26 cellular contexts compared by ENCODE assay signal in genomic region chr3:17013571-17013970, GRCh38.
A peak's percentile ranks its signal among the peaks of the same experiment; 100 is the strongest.
DNase-seq lines count a peak whose midpoint lies in the region; ATAC-seq and TF ChIP-seq lines count a peak whose summit lies in the region.
"Had no signal": no experiment of that assay in that cellular context is flagged by ENCODE, and none has a peak within 500 bp of the region (broad histone marks: within the 10 kb centered on the region; RNA-seq: fewer than 3 reads in every experiment).

No MANE protein-coding gene starts in this region.

- no peak overlapping the region for H3K4me3 ChIP-seq in tibial nerve
- H3K4me3 ChIP-seq: A549; BLaER1 treated with 17β-estradiol and CSF1 and Interleukin-3, amounts not matched to agents 10 nM and 100 nM; upper lobe of right lung had no signal

- H3K36me3 Mint-ChIP-seq in activated naive CD4-positive, alpha-beta T cell treated with anti-CD3 and anti-CD28 coated beads, Interleukin-2, amount 50 U/mL, for 72 hours: peaks cover 5 to 17% of the 10 kb centered on the region in 2 donors
- peaks cover 53% of the 10 kb centered on the region for H3K36me3 Mint-ChIP-seq in activated T-helper 17 cell treated with anti-CD3 and anti-CD28 coated beads, Interleukin-2, amount 50 U/mL, for 72 hours (ENCODE audit: low read depth)
- H3K36me3 Mint-ChIP-seq in activated T-helper 1 cell treated with anti-CD3 and anti-CD28 coated beads, Interleukin-12 subunit alpha, Interleukin-12 subunit beta, Interleukin-2, Interleukin-4 antibody, amounts not matched to agents 30 ng/mL and 10 ng/mL and 1 ng/mL, durations not matched to agents 14 hours and 24 hours and 36 hours (ENCODE audit: low read depth): peaks cover 28% of the 10 kb centered on the region
- H3K36me3 Mint-ChIP-seq: mesothelial cell of epicardium had no signal

- ATAC-seq in activated naive CD4-positive, alpha-beta T cell treated with anti-CD3 and anti-CD28 coated beads, Interleukin-2, amount 50 U/mL, for 72 hours: peak; percentile 28 to 65
- ATAC-seq in HG02852 (IDR thresholded peaks at IDR 0.05; ENCODE audit: unreplicated experiment): peak; percentile 78
- ATAC-seq in activated T-helper 17 cell treated with anti-CD3 and anti-CD28 coated beads, Interleukin-2, amount 50 U/mL, for 72 hours (replicated peaks): peak; percentile 42
- ATAC-seq: natural killer cell treated with Interleukin-12 subunit alpha and Interleukin-12 subunit beta and Interleukin-15 and Interleukin-18, amount 100 ng/mL, for 72 hours; stimulated activated naive CD8-positive, alpha-beta T cell treated with anti-CD3 and anti-CD28 coated beads, Interleukin-15, amount 100 ng/mL, for 72 hours; upper lobe of right lung had no signal

- H3K4me3 Mint-ChIP-seq in activated T-helper 17 cell treated with anti-CD3 and anti-CD28 coated beads, Interleukin-2, amount 50 U/mL, for 72 hours: no peak overlapping the region
- no peak overlapping the region for H3K4me3 Mint-ChIP-seq in activated T-helper 1 cell treated with anti-CD3 and anti-CD28 coated beads, Interleukin-12 subunit alpha, Interleukin-12 subunit beta, Interleukin-2, Interleukin-4 antibody, amounts not matched to agents 30 ng/mL and 10 ng/mL and 1 ng/mL, durations not matched to agents 14 hours and 24 hours and 36 hours
- H3K4me3 Mint-ChIP-seq: activated CD4-positive, alpha-beta T cell treated with anti-CD3 and anti-CD28 coated beads, Interleukin-2, amount 10 ng/mL, durations not matched to agents 24 days and 14 days; mesothelial cell of epicardium; natural killer cell treated with Interleukin-12 subunit alpha and Interleukin-12 subunit beta and Interleukin-15 and Interleukin-18, amount 100 ng/mL, for 72 hours; stimulated activated naive CD8-positive, alpha-beta T cell treated with anti-CD3 and anti-CD28 coated beads, Interleukin-15, amount 100 ng/mL, for 72 hours had no signal

- no peak for TF ChIP-seq CTCF in tibial nerve (IDR thresholded peaks at IDR 0.05)

- H3K4me1 Mint-ChIP-seq in activated T-helper 17 cell treated with anti-CD3 and anti-CD28 coated beads, Interleukin-2, amount 50 U/mL, for 72 hours: peaks cover 8% of the 10 kb centered on the region
- H3K4me1 Mint-ChIP-seq in activated T-helper 1 cell treated with anti-CD3 and anti-CD28 coated beads, Interleukin-12 subunit alpha, Interleukin-12 subunit beta, Interleukin-2, Interleukin-4 antibody, amounts not matched to agents 30 ng/mL and 10 ng/mL and 1 ng/mL, durations not matched to agents 14 hours and 24 hours and 36 hours (ENCODE audit: low read depth): peaks cover 6% of the 10 kb centered on the region
- H3K4me1 Mint-ChIP-seq: mesothelial cell of epicardium had no signal

- H3K9me3 Mint-ChIP-seq in activated naive CD4-positive, alpha-beta T cell treated with anti-CD3 and anti-CD28 coated beads, Interleukin-2, amount 50 U/mL, for 72 hours: no peaks in the 10 kb centered on the region
- H3K9me3 Mint-ChIP-seq in activated T-helper 17 cell treated with anti-CD3 and anti-CD28 coated beads, Interleukin-2, amount 50 U/mL, for 72 hours: no peaks in the 10 kb centered on the region
- no peaks in the 10 kb centered on the region for H3K9me3 Mint-ChIP-seq in activated T-helper 1 cell treated with anti-CD3 and anti-CD28 coated beads, Interleukin-12 subunit alpha, Interleukin-12 subunit beta, Interleukin-2, Interleukin-4 antibody, amounts not matched to agents 30 ng/mL and 10 ng/mL and 1 ng/mL, durations not matched to agents 14 hours and 24 hours and 36 hours
- H3K9me3 Mint-ChIP-seq: activated CD4-positive, alpha-beta T cell treated with anti-CD3 and anti-CD28 coated beads, Interleukin-2, amount 10 ng/mL, durations not matched to agents 24 days and 14 days; mesothelial cell of epicardium; natural killer cell treated with Interleukin-12 subunit alpha and Interleukin-12 subunit beta and Interleukin-15 and Interleukin-18, amount 100 ng/mL, for 72 hours; stimulated activated naive CD8-positive, alpha-beta T cell treated with anti-CD3 and anti-CD28 coated beads, Interleukin-15, amount 100 ng/mL, for 72 hours had no signal

- peaks cover 0 to 12% (median 0%) of the 10 kb centered on the region in 4 donors for H3K4me1 ChIP-seq in tibial nerve
- H3K4me1 ChIP-seq: BLaER1 treated with 17β-estradiol and CSF1 and Interleukin-3, amounts not matched to agents 10 nM and 100 nM; upper lobe of right lung had no signal

- no peaks in the 10 kb centered on the region for H3K9me3 ChIP-seq in tibial nerve
- H3K9me3 ChIP-seq: A549; BLaER1 treated with 17β-estradiol and CSF1 and Interleukin-3, amounts not matched to agents 10 nM and 100 nM; upper lobe of right lung had no signal

- peaks cover 0 to 7% (median 0%) of the 10 kb centered on the region in 3 donors for H3K36me3 ChIP-seq in tibial nerve
- H3K36me3 ChIP-seq: upper lobe of right lung had no signal

- intact Hi-C loops in activated T-helper 1 cell treated with anti-CD3 and anti-CD28 coated beads, Interleukin-12 subunit alpha, Interleukin-12 subunit beta, Interleukin-2, Interleukin-4 antibody, amounts not matched to agents 30 ng/mL and 10 ng/mL and 1 ng/mL, durations not matched to agents 14 hours and 24 hours and 36 hours (cut with micrococcal nuclease): no loop called here

- no peak for DNase-seq in activated naive CD4-positive, alpha-beta T cell treated with anti-CD3 and anti-CD28 coated beads, Interleukin-2, amount 50 U/mL, for 72 hours (ENCODE audit: low spot score in 2 of 2)
- DNase-seq in activated naive CD4-positive, alpha-beta T cell (lab: John Stamatoyannopoulos, UW): no peak
- DNase-seq in tibial nerve (ENCODE audit: low spot score in 2 of 2): no peak
- no peak for DNase-seq in activated T-helper 1 cell treated with anti-CD3 and anti-CD28 coated beads, Interleukin-12 subunit alpha, Interleukin-12 subunit beta, Interleukin-2, Interleukin-4 antibody, amounts not matched to agents 30 ng/mL and 10 ng/mL and 1 ng/mL, durations not matched to agents 14 hours and 24 hours and 36 hours (ENCODE audit: low spot score)
- DNase-seq in hypothalamus (lab: John Stamatoyannopoulos, UW): no peak
- no peak for DNase-seq in NCI-H2196 (lab: John Stamatoyannopoulos, UW; ENCODE audit: unreplicated experiment)
- DNase-seq: activated CD4-positive, alpha-beta T cell treated with anti-CD3 and anti-CD28 coated beads, Interleukin-2, amount 10 ng/mL, durations not matched to agents 24 days and 14 days; activated CD8-positive, alpha-beta memory T cell treated with anti-CD3 and anti-CD28 coated beads, Interleukin-2, amount 50 U/mL, for 4 hours; activated naive CD4-positive, alpha-beta T cell treated with Interleukin-2 at 50 U/mL for 16 hours; aorta; cerebellar nuclear complex; DMS153; erythroblast; GDM1; HCEC 1CT; left cardiac atrium; NCI-H1105 treated with DMSO at 0.1 percent for 48 hours; NCI-H2081 treated with DMSO at 0.1 percent for 48 hours; stimulated activated naive CD8-positive, alpha-beta T cell treated with anti-CD3 and anti-CD28 coated beads, Interleukin-15, amount 100 ng/mL, for 72 hours; upper lobe of right lung had no signal

- H3K27ac Mint-ChIP-seq in activated naive CD4-positive, alpha-beta T cell treated with anti-CD3 and anti-CD28 coated beads, Interleukin-2, amount 50 U/mL, for 72 hours: peak overlapping the region in 1 of 2 donors; percentile 1
- H3K27ac Mint-ChIP-seq in activated T-helper 17 cell treated with anti-CD3 and anti-CD28 coated beads, Interleukin-2, amount 50 U/mL, for 72 hours: peak overlapping the region; percentile 6
- H3K27ac Mint-ChIP-seq in activated T-helper 1 cell treated with anti-CD3 and anti-CD28 coated beads, Interleukin-12 subunit alpha, Interleukin-12 subunit beta, Interleukin-2, Interleukin-4 antibody, amounts not matched to agents 30 ng/mL and 10 ng/mL and 1 ng/mL, durations not matched to agents 14 hours and 24 hours and 36 hours: no peak overlapping the region
- H3K27ac Mint-ChIP-seq: activated CD4-positive, alpha-beta T cell treated with anti-CD3 and anti-CD28 coated beads, Interleukin-2, amount 10 ng/mL, durations not matched to agents 24 days and 14 days; mesothelial cell of epicardium; natural killer cell treated with Interleukin-12 subunit alpha and Interleukin-12 subunit beta and Interleukin-15 and Interleukin-18, amount 100 ng/mL, for 72 hours; stimulated activated naive CD8-positive, alpha-beta T cell treated with anti-CD3 and anti-CD28 coated beads, Interleukin-15, amount 100 ng/mL, for 72 hours had no signal

- H3K27ac ChIP-seq in tibial nerve: no peak overlapping the region
- H3K27ac ChIP-seq: A549; BLaER1 treated with 17β-estradiol and CSF1 and Interleukin-3, amounts not matched to agents 10 nM and 100 nM; upper lobe of right lung had no signal

- no peak for TF ChIP-seq POLR2A in tibial nerve (IDR thresholded peaks at IDR 0.05)

- no peaks in the 10 kb centered on the region for H3K27me3 Mint-ChIP-seq in activated T-helper 17 cell treated with anti-CD3 and anti-CD28 coated beads, Interleukin-2, amount 50 U/mL, for 72 hours
- H3K27me3 Mint-ChIP-seq in activated T-helper 1 cell treated with anti-CD3 and anti-CD28 coated beads, Interleukin-12 subunit alpha, Interleukin-12 subunit beta, Interleukin-2, Interleukin-4 antibody, amounts not matched to agents 30 ng/mL and 10 ng/mL and 1 ng/mL, durations not matched to agents 14 hours and 24 hours and 36 hours (ENCODE audit: insufficient read depth): no peaks in the 10 kb centered on the region
- H3K27me3 Mint-ChIP-seq: activated CD4-positive, alpha-beta T cell treated with anti-CD3 and anti-CD28 coated beads, Interleukin-2, amount 10 ng/mL, durations not matched to agents 24 days and 14 days; natural killer cell treated with Interleukin-12 subunit alpha and Interleukin-12 subunit beta and Interleukin-15 and Interleukin-18, amount 100 ng/mL, for 72 hours; stimulated activated naive CD8-positive, alpha-beta T cell treated with anti-CD3 and anti-CD28 coated beads, Interleukin-15, amount 100 ng/mL, for 72 hours had no signal

- WGBS in tibial nerve, 2 donors: 91 to 98% methylated on average over 4 of the region's 4 CpGs

- TF ChIP-seq EP300 in tibial nerve (IDR thresholded peaks at IDR 0.05): no peak

- no peaks in the 10 kb centered on the region for H3K27me3 ChIP-seq in tibial nerve
- H3K27me3 ChIP-seq: BLaER1 treated with 17β-estradiol and CSF1 and Interleukin-3, amounts not matched to agents 10 nM and 100 nM; upper lobe of right lung had no signal
